ENCODE assay signal across 9 cellular contexts in the genomic region with DNA sequence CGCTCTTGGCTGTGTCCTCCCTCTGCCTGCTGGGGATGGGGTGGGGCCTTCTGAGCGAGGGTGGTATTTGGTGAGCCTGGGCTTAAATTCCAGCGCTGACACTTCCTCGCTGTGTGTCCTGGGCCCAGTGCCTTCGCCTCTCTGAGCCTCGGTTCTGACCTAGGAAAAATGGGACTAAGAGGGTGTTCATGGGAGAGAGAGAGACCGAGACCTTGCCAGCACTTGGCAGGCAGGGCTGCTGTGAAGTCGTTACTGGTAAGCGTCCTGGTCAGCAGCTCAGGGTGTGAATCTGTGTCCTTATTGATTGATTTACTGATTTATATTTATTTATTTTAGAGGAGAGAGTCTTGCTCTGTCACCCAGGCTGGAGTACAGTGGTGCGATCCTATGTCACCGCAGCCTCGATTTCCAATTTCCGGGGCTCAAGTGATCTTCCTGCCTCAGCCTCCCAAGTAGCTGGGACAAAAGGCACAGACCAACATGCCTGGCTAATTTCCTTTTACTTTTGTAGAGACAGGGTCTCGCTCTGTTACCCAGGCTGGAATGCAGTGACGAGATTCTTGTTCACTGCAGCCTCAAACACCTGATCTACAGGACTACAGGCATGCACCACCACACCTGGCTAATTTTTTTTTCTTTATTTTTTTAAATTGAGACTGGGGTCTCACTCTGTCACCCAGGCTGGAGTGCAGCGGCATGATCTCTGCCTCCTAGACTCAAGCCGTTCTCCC. TPM values are rescaled to one million over a fixed set of nuclear protein-coding genes. Genes with fewer than 3 reads are reported as not detected.
A peak's percentile ranks its signal among the peaks of the same experiment; 100 is the strongest.
DNase-seq lines count a peak whose midpoint lies in the region; ATAC-seq, FAIRE-seq and TF ChIP-seq lines count a peak whose summit lies in the region.
"Had no signal": no experiment of that assay in that cellular context is flagged by ENCODE, and none has a peak within 500 bp of the region (broad histone marks: within the 10 kb centered on the region; RNA-seq: fewer than 3 reads in every experiment).

No MANE protein-coding gene starts in this region.

- no peak overlapping the region for H3K9ac ChIP-seq in BLaER1
- H3K9ac ChIP-seq in H1 (replicated peaks in 1 of 4; ENCODE audit: extremely low read depth in 1 of 4, low read depth in 3 of 4, low read length in 3 of 4): no peak overlapping the region
- no peak overlapping the region for H3K9ac ChIP-seq in neural progenitor cell

- TF ChIP-seq CTCF in Panc1 (IDR thresholded peaks at IDR 0.05): no peak
- no peak for TF ChIP-seq CTCF in H1 (IDR thresholded peaks at IDR 0.05; ENCODE audit: control extremely low read depth in 1 of 3, insufficient read depth in 1 of 3, low read depth in 1 of 3, low read length in 3 of 3)
- TF ChIP-seq CTCF in neural progenitor cell (IDR thresholded peaks at IDR 0.05): no peak

- no peak overlapping the region for H2AFZ ChIP-seq in H1 (ENCODE audit: low read length)
- no peak overlapping the region for H2AFZ ChIP-seq in neural progenitor cell (replicated peaks)

- DNase-seq in Panc1 (ENCODE audit: low read depth, low spot score) (no peak), H1 (ENCODE audit: low read depth in 1 of 2, low spot score in 2 of 2) (no peak), neural progenitor cell (ENCODE audit: low spot score) (no peak), HEK293T (ENCODE audit: extremely low spot score) (no peak), NCI-H748 (lab: John Stamatoyannopoulos, UW; ENCODE audit: unreplicated experiment) (no peak), NOMO-1 treated with dmso at 0.1 percent for 144 hours (lab: John Stamatoyannopoulos, UW; ENCODE audit: unreplicated experiment) (no peak)
- DNase-seq: NCI-H82 had no signal

- BruUV-seq in Panc1 (replicated peaks; lab: Mats Ljungman, UMichigan): TSS peak; percentile 55

- POLR2A ChIA-PET in Panc1 (lab: Charles Lee): no interaction called here
- POLR2A ChIA-PET in H1 (lab: Charles Lee; ENCODE audit: partially characterized antibody): interaction anchor here (1.0 to 1.8 kb wide), 2 partner anchors 39 to 60 kb away, joined by 3 to 5 read pairs; a partner anchor contains a TSS
- POLR2A ChIA-PET in HEK293T (lab: Yijun Ruan, JAX): interaction anchor here (1.6 kb wide), 1 partner anchor 299 kb away, joined by 4 read pairs; a partner anchor contains a TSS

- no peak for FAIRE-seq in H1 (lab: Jason Lieb, UNC)

- no peak overlapping the region for H2AK5ac ChIP-seq in H1 (ENCODE audit: low read depth, low read length)

- H3K4me1 ChIP-seq in BLaER1 (peaks cover 74% of the 10 kb centered on the region), Panc1 (ENCODE audit: control insufficient read depth, insufficient read depth, low read length) (peaks cover 8% of the 10 kb centered on the region), H1 (replicated peaks in 1 of 4; ENCODE audit: control insufficient read depth in 3 of 4, insufficient read depth in 4 of 4, low read length in 3 of 4) (peaks cover 0 to 11% (median 3%) of the 10 kb centered on the region in 4 experiments; a peak in 5 of 7 replicates), neural progenitor cell (peaks cover 10% of the 10 kb centered on the region)

- H3K4me3 Mint-ChIP-seq in neural progenitor cell: peak overlapping the region; percentile 38

- ATAC-seq in Panc1: no peak
- ATAC-seq in HG02588 (IDR thresholded peaks at IDR 0.05; ENCODE audit: unreplicated experiment): no peak

- no peaks in the 10 kb centered on the region; the same call in 1 of the 2 replicates for H3K23me2 ChIP-seq in H1 (ENCODE audit: low read depth, low read length)

- no peaks in the 10 kb centered on the region for H3K9me3 Mint-ChIP-seq in neural progenitor cell

- no peak overlapping the region for H3K27ac Mint-ChIP-seq in neural progenitor cell

- peaks cover 34% of the 10 kb centered on the region for H3F3A ChIP-seq in neural progenitor cell (ENCODE audit: low read depth)

- H2BK120ac ChIP-seq in H1 (replicated peaks; ENCODE audit: low read depth, low read length): no peak overlapping the region

- no peak overlapping the region for H2BK15ac ChIP-seq in H1 (ENCODE audit: low read length)

- in situ Hi-C loops in Panc1 (cut with HindIII; ENCODE audit: low pct_unique_long_range_greater_than_20kb, low sequenced_read_pairs): no loop called here

- H3K27ac ChIP-seq in BLaER1: peak overlapping the region; percentile 87; the same call in 1 of the 2 replicates
- H3K27ac ChIP-seq in Panc1 (ENCODE audit: low read length): peak overlapping the region; percentile 82
- H3K27ac ChIP-seq in H1 (ENCODE audit: low read depth, low read length): no peak overlapping the region
- no peak overlapping the region for H3K27ac ChIP-seq in neural progenitor cell

- no peak overlapping the region for H4K5ac ChIP-seq in H1 (ENCODE audit: insufficient read length, low read depth, low read length)

- H3K36me3 Mint-ChIP-seq in neural progenitor cell: no peaks in the 10 kb centered on the region

- TF ChIP-seq EP300 in H1 (IDR thresholded peaks at IDR 0.05; ENCODE audit: borderline replicate concordance in 1 of 2, low read depth in 2 of 2, low read length in 2 of 2): no peak

- no peak overlapping the region for H2BK12ac ChIP-seq in H1 (ENCODE audit: low read depth, low read length)

- peaks cover 15% of the 10 kb centered on the region for H3K79me1 ChIP-seq in H1 (ENCODE audit: low read depth, low read length)

- H3K27me3 ChIP-seq in BLaER1: no peaks in the 10 kb centered on the region
- H3K27me3 ChIP-seq in Panc1 (ENCODE audit: control insufficient read depth, insufficient read depth, low read length): no peaks in the 10 kb centered on the region
- no peaks in the 10 kb centered on the region; a peak in 1 of 7 replicates for H3K27me3 ChIP-seq in H1 (replicated peaks in 1 of 4; ENCODE audit: control insufficient read depth in 3 of 4, extremely low read depth in 1 of 4, insufficient read depth in 3 of 4, low read length in 3 of 4)
- peaks cover 18% of the 10 kb centered on the region for H3K27me3 ChIP-seq in neural progenitor cell

- H3K4me3 ChIP-seq in BLaER1 (0 out of 2 replicates have a peak overlapping the region, but pooled peaks have one; percentile 88), Panc1 (ENCODE audit: low read depth in 2 of 2, low read length in 2 of 2) (peak overlapping the region; percentile 53 to 64), H1 (ENCODE audit: extremely low read depth in 1 of 4, insufficient read depth in 2 of 4, low read depth in 3 of 4, low read length in 4 of 4) (no peak overlapping the region), neural progenitor cell (no peak overlapping the region)

- H3K27me3 Mint-ChIP-seq in neural progenitor cell (ENCODE audit: insufficient read depth, low read depth): peaks cover 4% of the 10 kb centered on the region

- H3K56ac ChIP-seq in H1 (replicated peaks; ENCODE audit: insufficient read length, low read depth, low read length): no peak overlapping the region

- 90% methylated on average over 16 of the region's 17 CpGs; no CpG with 5 or more reads in 1 of the 2 experiments for WGBS in H1 (ENCODE audit: extremely low coverage in 1 of 2, insufficient coverage in 1 of 2, insufficient read length in 1 of 2, insufficient replicate concordance in 2 of 2, low coverage in 1 of 2, low lambda C conversion rate in 2 of 2, missing lambda C conversion rate in 1 of 2), 2 experiments

- intact Hi-C loops in Panc1 (cut with micrococcal nuclease; ENCODE audit: unreplicated experiment): no loop called here

- H4K8ac ChIP-seq in H1 (ENCODE audit: extremely low read depth, insufficient read depth, low read length): no peak overlapping the region

- H3K4me2 ChIP-seq in BLaER1 (peak overlapping the region; percentile 91), H1 (ENCODE audit: insufficient read depth in 1 of 2, low read depth in 2 of 2, low read length in 2 of 2) (0 out of 4 replicates have a peak overlapping the region, but pooled peaks of 1 of the 2 experiments have one; percentile 26), neural progenitor cell (no peak overlapping the region)

- H2BK5ac ChIP-seq in H1 (ENCODE audit: low read depth, low read length): no peak overlapping the region

- peaks cover 0 to 44% of the 10 kb centered on the region in 2 experiments; a peak in 2 of 4 replicates for H3K79me2 ChIP-seq in H1 (ENCODE audit: control insufficient read depth in 1 of 2, insufficient read depth in 2 of 2, low read length in 2 of 2)
- peaks cover 43% of the 10 kb centered on the region for H3K79me2 ChIP-seq in neural progenitor cell (ENCODE audit: low read depth)

- no peak overlapping the region for H3K18ac ChIP-seq in H1 (ENCODE audit: extremely low read depth, low read length)

- CTCF ChIA-PET in Panc1 (lab: Charles Lee) (interaction anchor here (0.6 kb wide), 1 partner anchor 656 kb away, joined by 5 read pairs; no protein-coding TSS in a partner anchor), H1 (lab: Charles Lee; ENCODE audit: partially characterized antibody) (interaction anchor here (0.6 to 1.1 kb wide), 4 partner anchors 21 to 82 kb away, joined by 3 read pairs; no protein-coding TSS in a partner anchor), HEK293T (lab: Yijun Ruan, JAX) (interaction anchor here (0.7 kb wide), 1 partner anchor 73 kb away, joined by 3 read pairs; no protein-coding TSS in a partner anchor)

- H4K20me1 ChIP-seq in BLaER1: peaks cover 38% of the 10 kb centered on the region
- peaks cover 9 to 11% of the 10 kb centered on the region in 2 experiments for H4K20me1 ChIP-seq in H1 (replicated peaks in 1 of 2; ENCODE audit: control insufficient read depth in 1 of 2, insufficient read depth in 2 of 2, low read length in 2 of 2)
- H4K20me1 ChIP-seq in neural progenitor cell (ENCODE audit: low read depth): peaks cover 36% of the 10 kb centered on the region

- H3K23ac ChIP-seq in H1 (ENCODE audit: insufficient read length): no peak overlapping the region

- no peak overlapping the region for H4K91ac ChIP-seq in H1 (replicated peaks; ENCODE audit: insufficient read length, low read length)

- H3K14ac ChIP-seq in H1 (ENCODE audit: insufficient read length): no peak overlapping the region

- TF ChIP-seq POLR2A in H1 (IDR thresholded peaks at IDR 0.05; ENCODE audit: control extremely low read depth in 1 of 2, low read depth in 2 of 2, low read length in 2 of 2): no peak

- H3K36me3 ChIP-seq in BLaER1 (peaks cover 29% of the 10 kb centered on the region), Panc1 (ENCODE audit: control insufficient read depth, insufficient read depth, low read length) (no peaks in the 10 kb centered on the region), H1 (ENCODE audit: control insufficient read depth in 2 of 4, insufficient read depth in 4 of 4, low read length in 3 of 4) (no peaks in the 10 kb centered on the region; a peak in 2 of 8 replicates), neural progenitor cell (no peaks in the 10 kb centered on the region)

- H2BK20ac ChIP-seq in H1 (ENCODE audit: low read length): no peak overlapping the region

- peaks cover 19% of the 10 kb centered on the region for H3K4me1 Mint-ChIP-seq in neural progenitor cell

- TF ChIP-seq RAD21 in H1 (IDR thresholded peaks at IDR 0.05 in 1 of 2, conservative IDR thresholded peaks at IDR 0.05 in 1 of 2; ENCODE audit: low read depth in 2 of 2, low read length in 2 of 2): no peak

- H3K9me3 ChIP-seq in BLaER1: no peaks in the 10 kb centered on the region
- H3K9me3 ChIP-seq in Panc1 (ENCODE audit: control insufficient read depth, insufficient read depth, low read depth, low read length): no peaks in the 10 kb centered on the region
- H3K9me3 ChIP-seq in H1 (ENCODE audit: insufficient read depth in 2 of 2, low read depth in 1 of 2, low read length in 1 of 2): no peaks in the 10 kb centered on the region
- H3K9me3 ChIP-seq in neural progenitor cell (ENCODE audit: low read depth): no peaks in the 10 kb centered on the region

- no peak overlapping the region for H3K4ac ChIP-seq in H1 (replicated peaks; ENCODE audit: insufficient read length, low read depth, low read length)

RNA-seq across cellular contexts. Expression of a gene that starts 2.4 kb away (rescaled TPM):
- total RNA-seq in Panc1 (2021; ENCODE audit: unreplicated experiment) (205 TPM), neural progenitor cell (ENCODE audit: low replicate concordance) (29.0 and 98.6 TPM in 2 replicates)
- polyA plus RNA-seq in Panc1 (2012; ENCODE audit: insufficient read length): 226 TPM
- total RNA-seq in H1 (2021; fragmentation: NEBNext Ultra II Directional; extraction: Animal tissue kit (Norgen Biotek cat#: 25700)): 161 and 162 TPM in 2 replicates
- 65.2 and 109 TPM in 2 replicates for polyA plus RNA-seq in H1 (2011; rRNA removed)
- 92.4 TPM for polyA plus RNA-seq in H1 (2011; cell fraction: cytosol; rRNA removed)
- 132 TPM for polyA plus RNA-seq in H1 (2011; cell fraction: nucleus; rRNA removed)
- polyA plus RNA-seq in H1 (2012, experiment 1 of 2): 67.4 to 133 TPM (median 113 TPM) in 4 replicates
- polyA plus RNA-seq in H1 (2012, experiment 2 of 2): 113 TPM
- polyA plus RNA-seq in H1 (2013, experiment 1 of 2): 63.9 TPM
- 65.4 TPM for polyA plus RNA-seq in H1 (2013, experiment 2 of 2)
- polyA minus RNA-seq in H1 (2011; rRNA and poly(A)+ RNA removed): 60.2 and 108 TPM in 2 replicates
- polyA minus RNA-seq in H1 (2011; cell fraction: cytosol; rRNA and poly(A)+ RNA removed): 91.2 TPM
- 50.4 TPM for polyA minus RNA-seq in H1 (2011; cell fraction: nucleus; rRNA and poly(A)+ RNA removed)

RNA-seq across cellular contexts. Expression of a gene that starts 16.3 kb away (rescaled TPM):
- total RNA-seq in Panc1 (2021; ENCODE audit: unreplicated experiment) (117 TPM), neural progenitor cell (ENCODE audit: low replicate concordance) (38.6 and 92.0 TPM in 2 replicates)
- 96.9 TPM for polyA plus RNA-seq in Panc1 (2012; ENCODE audit: insufficient read length)
- 124 and 139 TPM in 2 replicates for total RNA-seq in H1 (2021; fragmentation: NEBNext Ultra II Directional; extraction: Animal tissue kit (Norgen Biotek cat#: 25700))
- polyA plus RNA-seq in H1 (2011; rRNA removed): 139 and 161 TPM in 2 replicates
- 140 TPM for polyA plus RNA-seq in H1 (2011; cell fraction: cytosol; rRNA removed)
- polyA plus RNA-seq in H1 (2011; cell fraction: nucleus; rRNA removed): 516 TPM
- 146 to 179 TPM (median 162 TPM) in 4 replicates for polyA plus RNA-seq in H1 (2012, experiment 1 of 2)
- polyA plus RNA-seq in H1 (2012, experiment 2 of 2): 209 TPM
- 111 TPM for polyA plus RNA-seq in H1 (2013, experiment 1 of 2)
- polyA plus RNA-seq in H1 (2013, experiment 2 of 2): 106 TPM
- polyA minus RNA-seq in H1 (2011; rRNA and poly(A)+ RNA removed): 58.7 and 78.7 TPM in 2 replicates
- polyA minus RNA-seq in H1 (2011; cell fraction: cytosol; rRNA and poly(A)+ RNA removed): 49.8 TPM
- 87.6 TPM for polyA minus RNA-seq in H1 (2011; cell fraction: nucleus; rRNA and poly(A)+ RNA removed)

RNA-seq across cellular contexts. Expression of a gene that starts 39.7 kb away (rescaled TPM):
- total RNA-seq in Panc1 (2021; ENCODE audit: unreplicated experiment) (2.2 TPM), neural progenitor cell (ENCODE audit: low replicate concordance) (not detected in 2 replicates)
- polyA plus RNA-seq in Panc1 (2012; ENCODE audit: insufficient read length): 3.2 TPM
- total RNA-seq in H1 (2021; fragmentation: NEBNext Ultra II Directional; extraction: Animal tissue kit (Norgen Biotek cat#: 25700)): 0.38 and 0.41 TPM in 2 replicates
- 0.20 and 0.30 TPM in 2 replicates for polyA plus RNA-seq in H1 (2011; rRNA removed)
- polyA plus RNA-seq in H1 (2011; cell fraction: cytosol; rRNA removed): 0.12 TPM
- 0.33 TPM for polyA plus RNA-seq in H1 (2011; cell fraction: nucleus; rRNA removed)
- 0.17 to 0.25 TPM (median 0.19 TPM) in 3 of 4 replicates, not detected in the other for polyA plus RNA-seq in H1 (2012, experiment 1 of 2)
- polyA plus RNA-seq in H1 (2012, experiment 2 of 2): not detected
- 0.06 TPM for polyA plus RNA-seq in H1 (2013, experiment 1 of 2)
- polyA plus RNA-seq in H1 (2013, experiment 2 of 2): 0.15 TPM
- polyA minus RNA-seq in H1 (2011; rRNA and poly(A)+ RNA removed): not detected in 2 replicates
- polyA minus RNA-seq in H1 (2011; cell fraction: cytosol; rRNA and poly(A)+ RNA removed): 0.81 TPM
- 0.90 TPM for polyA minus RNA-seq in H1 (2011; cell fraction: nucleus; rRNA and poly(A)+ RNA removed)

RNA-seq across cellular contexts. Expression of a gene that starts 54.2 kb away (rescaled TPM):
- total RNA-seq in Panc1 (2021; ENCODE audit: unreplicated experiment) (109 TPM), neural progenitor cell (ENCODE audit: low replicate concordance) (1.1 and 1.5 TPM in 2 replicates)
- polyA plus RNA-seq in Panc1 (2012; ENCODE audit: insufficient read length): 128 TPM
- total RNA-seq in H1 (2021; fragmentation: NEBNext Ultra II Directional; extraction: Animal tissue kit (Norgen Biotek cat#: 25700)): 3.0 and 3.6 TPM in 2 replicates
- polyA plus RNA-seq in H1 (2011; rRNA removed): 1.6 and 2.3 TPM in 2 replicates
- 1.0 TPM for polyA plus RNA-seq in H1 (2011; cell fraction: cytosol; rRNA removed)
- polyA plus RNA-seq in H1 (2011; cell fraction: nucleus; rRNA removed): 3.0 TPM
- 1.3 to 2.2 TPM (median 1.8 TPM) in 4 replicates for polyA plus RNA-seq in H1 (2012, experiment 1 of 2)
- 1.4 TPM for polyA plus RNA-seq in H1 (2012, experiment 2 of 2)
- 3.1 TPM for polyA plus RNA-seq in H1 (2013, experiment 1 of 2)
- 3.2 TPM for polyA plus RNA-seq in H1 (2013, experiment 2 of 2)
- 2.7 and 3.4 TPM in 2 replicates for polyA minus RNA-seq in H1 (2011; rRNA and poly(A)+ RNA removed)
- 1.8 TPM for polyA minus RNA-seq in H1 (2011; cell fraction: cytosol; rRNA and poly(A)+ RNA removed)
- 4.2 TPM for polyA minus RNA-seq in H1 (2011; cell fraction: nucleus; rRNA and poly(A)+ RNA removed)

Comparison
In these comparisons a context has a peak if more than half of its experiments do, and no peak if none do; other contexts are left out.
1. H3K27ac ChIP-seq: peak in BLaER1 (single experiment) and Panc1 (single experiment); none in H1 (single experiment) and neural progenitor cell (single experiment).
2. H3K4me3 ChIP-seq: peak in BLaER1 (single experiment) and Panc1 (2 of 2); none in H1 (0 of 4) and neural progenitor cell (single experiment).